1 cellular context compared by ENCODE assay signal in genomic region chr5:56215019-56215830, GRCh38.
TF ChIP-seq lines count a peak whose summit lies in the region.

No MANE protein-coding gene starts in this region.

TF ChIP-seq in HepG2, 621 proteins besides CTCF, POLR2A, EP300 and RAD21 (continued from another document and continues in another):
- TF ChIP-seq ZNF280D (CRISPR knock-in tag; IDR thresholded peaks at IDR 0.05): peak; percentile 79
- no peak for TF ChIP-seq HMGA1 (CRISPR knock-in tag; conservative IDR thresholded peaks at IDR 0.05)
- TF ChIP-seq E2F5 (CRISPR knock-in tag; conservative IDR thresholded peaks at IDR 0.05): no peak
- no peak for TF ChIP-seq RELA (CRISPR knock-in tag; IDR thresholded peaks at IDR 0.05)
- TF ChIP-seq ZBTB4 (CRISPR knock-in tag; IDR thresholded peaks at IDR 0.05; ENCODE audit: borderline replicate concordance): no peak
- peak; percentile 65; the same call in 1 of the 2 replicates for TF ChIP-seq ARID5B (CRISPR knock-in tag; IDR thresholded peaks at IDR 0.05)
- TF ChIP-seq NPAS2 (CRISPR knock-in tag; IDR thresholded peaks at IDR 0.05; ENCODE audit: borderline replicate concordance): no peak
- TF ChIP-seq KLF12 (CRISPR knock-in tag; IDR thresholded peaks at IDR 0.05; ENCODE audit: borderline replicate concordance): no peak
- no peak for TF ChIP-seq AKAP8 (CRISPR knock-in tag; IDR thresholded peaks at IDR 0.05)
- TF ChIP-seq ZNF512 (CRISPR knock-in tag; IDR thresholded peaks at IDR 0.05): no peak
- TF ChIP-seq E2F2 (CRISPR knock-in tag; IDR thresholded peaks at IDR 0.05; ENCODE audit: borderline replicate concordance): no peak
- TF ChIP-seq STAT6 (CRISPR knock-in tag; IDR thresholded peaks at IDR 0.05; ENCODE audit: borderline replicate concordance): no peak
- no peak for TF ChIP-seq NR0B2 (CRISPR knock-in tag; IDR thresholded peaks at IDR 0.05)
- TF ChIP-seq SRF (IDR thresholded peaks at IDR 0.05; ENCODE audit: low read depth, low read length): no peak
- no peak for TF ChIP-seq MAX (IDR thresholded peaks at IDR 0.05)
- no peak for TF ChIP-seq TFE3 (CRISPR knock-in tag; IDR thresholded peaks at IDR 0.05)
- no peak for TF ChIP-seq ZNF30 (CRISPR knock-in tag; IDR thresholded peaks at IDR 0.05)
- no peak for TF ChIP-seq HES4 (CRISPR knock-in tag; IDR thresholded peaks at IDR 0.05; ENCODE audit: borderline replicate concordance)
